ENCODE assay signal across 20 cellular contexts in the genomic region with DNA sequence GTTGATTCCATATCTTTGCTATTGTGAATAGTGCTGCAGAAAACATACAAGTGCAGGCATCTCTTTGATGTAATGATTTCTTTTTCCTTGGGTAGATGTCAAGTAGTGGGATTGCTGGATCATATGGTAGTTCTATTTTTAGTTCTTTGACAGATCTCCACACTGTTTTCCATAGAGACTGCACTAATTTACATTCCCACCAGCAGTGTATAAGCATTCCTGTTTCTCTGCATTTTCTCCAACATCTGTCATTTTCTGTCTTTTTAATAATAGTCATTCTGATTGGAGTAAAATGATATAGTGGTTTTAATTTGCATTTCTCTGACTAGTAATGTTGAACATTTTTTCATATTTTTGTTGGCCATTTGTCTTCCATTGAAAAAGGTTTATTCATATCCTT.
A peak's percentile ranks its signal among the peaks of the same experiment; 100 is the strongest.
DNase-seq lines count a peak whose midpoint lies in the region; ATAC-seq and TF ChIP-seq lines count a peak whose summit lies in the region.
"Had no signal": no experiment of that assay in that cellular context is flagged by ENCODE, and none has a peak within 500 bp of the region (broad histone marks: within the 10 kb centered on the region; RNA-seq: fewer than 3 reads in every experiment).

No MANE protein-coding gene starts in this region.

- peaks cover 3% of the 10 kb centered on the region for H3K27me3 Mint-ChIP-seq in brain
- H3K27me3 Mint-ChIP-seq: B cell; CD4-positive, CD25-positive, alpha-beta regulatory T cell had no signal

- no peak overlapping the region for H2BK15ac ChIP-seq in mesenchymal stem cell (ENCODE audit: low read depth, poor library complexity, severe bottlenecking)

- no peak overlapping the region for H3K14ac ChIP-seq in mesenchymal stem cell (ENCODE audit: low read length in 2 of 2)

- ATAC-seq in body of pancreas: no peak
- ATAC-seq in HG03039 (IDR thresholded peaks at IDR 0.05; ENCODE audit: unreplicated experiment): no peak
- ATAC-seq: CD8-positive, alpha-beta T cell; GM12878 had no signal

- peaks cover 9% of the 10 kb centered on the region for H3K4me1 Mint-ChIP-seq in brain
- H3K4me1 Mint-ChIP-seq: B cell had no signal

- no peak overlapping the region for H3K4me2 ChIP-seq in mesenchymal stem cell (ENCODE audit: low read length, poor library complexity, severe bottlenecking)
- H3K4me2 ChIP-seq: BLaER1 had no signal

- H3K4me3 ChIP-seq in mesenchymal stem cell (ENCODE audit: insufficient read depth in 1 of 2, low read depth in 1 of 2, low read length in 2 of 2) (no peak overlapping the region), body of pancreas (no peak overlapping the region)
- H3K4me3 ChIP-seq: BLaER1, GM12878, GM23248 had no signal

- peaks cover 0 to 12% (median 6%) of the 10 kb centered on the region in 5 experiments for H3K9me3 Mint-ChIP-seq in brain

- H3K27ac ChIP-seq in mesenchymal stem cell (ENCODE audit: low read length, poor library complexity, severe bottlenecking): no peak overlapping the region
- no peak overlapping the region for H3K27ac ChIP-seq in body of pancreas
- H3K27ac ChIP-seq: BLaER1, C4-2B, GM23248 had no signal

- H3K79me1 ChIP-seq in mesenchymal stem cell (replicated peaks; ENCODE audit: low read length, poor library complexity, severe bottlenecking): peaks cover 24% of the 10 kb centered on the region

- no peak for TF ChIP-seq POLR2A in body of pancreas (IDR thresholded peaks at IDR 0.05)

- H3K27ac Mint-ChIP-seq in brain: peak overlapping the region in 4 of 5 experiments; percentile 6 to 98 (median 44)
- H3K27ac Mint-ChIP-seq: B cell; CD8-positive, alpha-beta T cell had no signal

- no peak overlapping the region for H4K91ac ChIP-seq in mesenchymal stem cell (ENCODE audit: low read length)

- peaks cover 0 to 10% of the 10 kb centered on the region in 2 experiments for H3K36me3 ChIP-seq in mesenchymal stem cell (ENCODE audit: control insufficient read depth in 1 of 2, insufficient read depth in 2 of 2, low read depth in 1 of 2, low read length in 2 of 2)
- no peaks in the 10 kb centered on the region for H3K36me3 ChIP-seq in body of pancreas (replicated peaks in 1 of 2; ENCODE audit: insufficient read depth in 1 of 2, low read depth in 2 of 2)
- H3K36me3 ChIP-seq: BLaER1 had no signal

- H3K9me3 ChIP-seq in mesenchymal stem cell (ENCODE audit: control insufficient read depth, low read length): no peaks in the 10 kb centered on the region
- no peaks in the 10 kb centered on the region for H3K9me3 ChIP-seq in body of pancreas

- no peak overlapping the region for H3K4ac ChIP-seq in mesenchymal stem cell (ENCODE audit: low read depth in 1 of 2, low read length in 2 of 2)

- H2BK12ac ChIP-seq in mesenchymal stem cell (ENCODE audit: low read length in 2 of 2): no peak overlapping the region

- DNase-seq in EH (ENCODE audit: low read depth) (peak; percentile 34), mesenchymal stem cell (peak; percentile 37), body of pancreas (no peak), 8988T (no peak)
- DNase-seq: Caco-2; CD4-positive, CD25-positive, alpha-beta regulatory T cell; CD8-positive, alpha-beta T cell; DMS153; DND-41; EL; GDM1; GM23248; H7; HCEC 1CT had no signal

- H3K4me1 ChIP-seq in mesenchymal stem cell (ENCODE audit: control insufficient read depth, insufficient read depth, low read depth, low read length) (peaks cover 2% of the 10 kb centered on the region), body of pancreas (peaks cover 6% of the 10 kb centered on the region)

- H4K8ac ChIP-seq in mesenchymal stem cell (ENCODE audit: low read length): no peak overlapping the region

- H3K4me3 Mint-ChIP-seq in brain: peak overlapping the region in 1 of 5 experiments; percentile 3
- H3K4me3 Mint-ChIP-seq: B cell; CD4-positive, CD25-positive, alpha-beta regulatory T cell; CD8-positive, alpha-beta T cell had no signal

- no peak overlapping the region for H2BK5ac ChIP-seq in mesenchymal stem cell (ENCODE audit: low read depth, low read length, poor library complexity, severe bottlenecking)

- H2BK120ac ChIP-seq in mesenchymal stem cell (ENCODE audit: low read depth, low read length): no peak overlapping the region

- no peaks in the 10 kb centered on the region for H3K36me3 Mint-ChIP-seq in brain
- H3K36me3 Mint-ChIP-seq: CD8-positive, alpha-beta T cell had no signal

- H3K23ac ChIP-seq in mesenchymal stem cell (ENCODE audit: low read length in 2 of 2): no peak overlapping the region

- H2AFZ ChIP-seq in mesenchymal stem cell (ENCODE audit: low read depth, low read length): no peak overlapping the region
- H2AFZ ChIP-seq: GM23248 had no signal

- H2AK5ac ChIP-seq in mesenchymal stem cell (ENCODE audit: low read length, severe bottlenecking): no peak overlapping the region

- no peak overlapping the region for H3K9ac ChIP-seq in mesenchymal stem cell (ENCODE audit: low read length)
- H3K9ac ChIP-seq: BLaER1, GM23248 had no signal

- intact Hi-C loops in body of pancreas (cut with DNase I): no loop called here

- TF ChIP-seq CTCF in brain (conservative IDR thresholded peaks at IDR 0.05) (no peak), body of pancreas (IDR thresholded peaks at IDR 0.05) (no peak)

- H3K18ac ChIP-seq in mesenchymal stem cell (ENCODE audit: low read depth in 1 of 2, low read length in 2 of 2): no peak overlapping the region

- H3K27me3 ChIP-seq in mesenchymal stem cell (ENCODE audit: control insufficient read depth in 1 of 2, insufficient read depth in 1 of 2, low read length in 2 of 2) (no peaks in the 10 kb centered on the region), body of pancreas (no peaks in the 10 kb centered on the region)
- H3K27me3 ChIP-seq: BLaER1 had no signal

Comparison
In these comparisons a context has a peak if more than half of its experiments do, and no peak if none do; other contexts are left out.
1. DNase-seq: peak in EH (single experiment) and mesenchymal stem cell (single experiment); none in body of pancreas (0 of 4) and 8988T (single experiment).